ENCODE assay signal across 20 cellular contexts in genomic region chr2:240305369-240305962, GRCh38.
DNase-seq lines count a peak whose midpoint lies in the region; TF ChIP-seq lines count a peak whose summit lies in the region.
"Had no signal": no experiment of that assay in that cellular context is flagged by ENCODE, and none has a peak within 500 bp of the region (broad histone marks: within the 10 kb centered on the region; RNA-seq: fewer than 3 reads in every experiment).

No MANE protein-coding gene starts in this region.

- H3K27me3 ChIP-seq in spleen (replicated peaks in 1 of 7): peaks cover 0 to 38% (median 0%) of the 10 kb centered on the region in 7 donors
- H3K27me3 ChIP-seq: SJCRH30 had no signal

- DNase-seq in HEK293T (ENCODE audit: extremely low spot score) (no peak), islet precursor cell (peak; percentile 28), nephron progenitor cell (no peak), spleen (peak; percentile 4), NCI-H510A (lab: John Stamatoyannopoulos, UW) (no peak), MCF 10A (ENCODE audit: unreplicated experiment) (no peak), NCI-H2107 treated with DMSO at 0.1 percent for 48 hours (lab: John Stamatoyannopoulos, UW; ENCODE audit: unreplicated experiment) (no peak)
- DNase-seq: C1 segment of cervical spinal cord, GM23248, HCEC 1CT, MM.1S, NCI-H1048, NCI-H1436, NCI-H187 treated with DMSO at 0.1 percent for 48 hours, NCI-H2107, NCI-H226, NCI-H524, NCI-H82, SJCRH30 had no signal

- H3K4me3 Mint-ChIP-seq in nephron progenitor cell: no peak overlapping the region
- H3K4me3 Mint-ChIP-seq in MCF 10A (ENCODE audit: unreplicated experiment): no peak overlapping the region
- H3K4me3 Mint-ChIP-seq: CD8-positive, alpha-beta T cell had no signal

- POLR2A ChIA-PET in HEK293T (lab: Yijun Ruan, JAX) (no interaction called here), MCF 10A (lab: Yijun Ruan, JAX) (no interaction called here)

- CTCF ChIA-PET in HEK293T (lab: Yijun Ruan, JAX): no interaction called here
- CTCF ChIA-PET in MCF 10A (lab: Yijun Ruan, JAX): no interaction called here

- TF ChIP-seq CTCF in nephron progenitor cell (IDR thresholded peaks at IDR 0.05) (no peak), spleen (IDR thresholded peaks at IDR 0.05 in 8 of 11, conservative IDR thresholded peaks at IDR 0.05 in 3 of 11) (no peak), MCF 10A (IDR thresholded peaks at IDR 0.05; ENCODE audit: unreplicated experiment) (no peak)

- H3K27ac ChIP-seq in spleen: no peak overlapping the region
- H3K27ac ChIP-seq: GM23248, SJCRH30 had no signal

- WGBS in spleen, 5 donors: 64 to 73% (median 68%) methylated on average over 20 of the region's 20 CpGs

- intact Hi-C loops in spleen (cut with DNase I; ENCODE audit: low total_unique reads) (no loop called here), MCF 10A (cut with micrococcal nuclease) (no loop called here)

- no peaks in the 10 kb centered on the region for H3K9me3 ChIP-seq in spleen
- H3K9me3 ChIP-seq: SJCRH30 had no signal

- H3K36me3 Mint-ChIP-seq in nephron progenitor cell (ENCODE audit: low read depth) (no peaks in the 10 kb centered on the region), MCF 10A (ENCODE audit: insufficient read depth, unreplicated experiment) (no peaks in the 10 kb centered on the region)
- H3K36me3 Mint-ChIP-seq: CD8-positive, alpha-beta T cell had no signal

- no peaks in the 10 kb centered on the region for H3K4me1 ChIP-seq in spleen

- no peaks in the 10 kb centered on the region for H3K36me3 ChIP-seq in spleen
- H3K36me3 ChIP-seq: SJCRH30 had no signal

- no peak for TF ChIP-seq POLR2A in spleen (IDR thresholded peaks at IDR 0.05)

- H3K27me3 Mint-ChIP-seq in nephron progenitor cell (ENCODE audit: low read depth, poor library complexity) (peaks cover 11% of the 10 kb centered on the region), MCF 10A (ENCODE audit: insufficient read depth, unreplicated experiment) (peaks cover 23% of the 10 kb centered on the region)

- no TSS peak for BruUV-seq in MCF 10A (replicated peaks; lab: Mats Ljungman, UMichigan)

- H3K4me3 ChIP-seq in spleen: no peak overlapping the region
- H3K4me3 ChIP-seq: GM23248, SJCRH30 had no signal

- H3K4me1 Mint-ChIP-seq in nephron progenitor cell (peaks cover 18% of the 10 kb centered on the region), MCF 10A (ENCODE audit: insufficient read depth, unreplicated experiment) (no peaks in the 10 kb centered on the region)

- H3K9me3 Mint-ChIP-seq in nephron progenitor cell (no peaks in the 10 kb centered on the region), MCF 10A (ENCODE audit: unreplicated experiment) (no peaks in the 10 kb centered on the region)
- H3K9me3 Mint-ChIP-seq: CD8-positive, alpha-beta T cell had no signal

- H3K27ac Mint-ChIP-seq in nephron progenitor cell (peak overlapping the region; percentile 55), MCF 10A (ENCODE audit: low read depth, unreplicated experiment) (no peak overlapping the region)
- H3K27ac Mint-ChIP-seq: CD8-positive, alpha-beta T cell had no signal

TF ChIP-seq in HEK293T, 16 proteins besides CTCF, POLR2A, EP300 and RAD21:
- TF ChIP-seq PKNOX1 (IDR thresholded peaks at IDR 0.05): peak; percentile 68
- TF ChIP-seq BHLHE40 (IDR thresholded peaks at IDR 0.05; ENCODE audit: borderline replicate concordance): no peak
TF ChIP-seq in HEK293T: peak in this region for 1.

Comparison
In these comparisons a context has a peak if more than half of its experiments do, and no peak if none do; other contexts are left out.
1. DNase-seq: peak in islet precursor cell (single experiment) and spleen (single experiment); none in HEK293T (single experiment), nephron progenitor cell (single experiment), NCI-H510A (single experiment), MCF 10A (single experiment) and NCI-H2107 treated with DMSO at 0.1 percent for 48 hours (single experiment).